Comparison of ENCODE assay signal across 31 cellular contexts in genomic region chr1:100556181-100556580, GRCh38. TPM values are rescaled to one million over a fixed set of nuclear protein-coding genes. Genes with fewer than 3 reads are reported as not detected.
"Had no signal": no experiment of that assay in that cellular context is flagged by ENCODE, and none has a peak within 500 bp of the region (broad histone marks: within the 10 kb centered on the region; RNA-seq: fewer than 3 reads in every experiment).

No MANE protein-coding gene starts in this region.

- ATAC-seq: natural killer cell; psoas muscle; right cardiac atrium; sciatic nerve; stimulated activated memory B cell treated with anti-CD40 and anti-IgM and Interleukin-4, amounts not matched to agents 10 μg/mL and 1 μg/mL and 100 μg/mL, for 72 hours; stimulated activated naive CD8-positive, alpha-beta T cell treated with anti-CD3 and anti-CD28 coated beads, Interleukin-15, amount 100 ng/mL, for 72 hours; stimulated activated naive CD8-positive, alpha-beta T cell treated with anti-CD3 and anti-CD28 coated beads, Interleukin-15, Interleukin-2, amounts not matched to agents 100 U/mL and 50 U/mL, for 24 hours; upper lobe of right lung had no signal

- DNase-seq: natural killer cell; occipital lobe; ovary; posterior cingulate gyrus; psoas muscle; right cardiac atrium; spleen; stimulated activated CD4-positive, alpha-beta T cell treated with anti-CD3 and anti-CD28 coated beads, Interleukin-12 subunit alpha, Interleukin-12 subunit beta, amount 100 ng/mL, for 4 hours; stimulated activated CD4-positive, alpha-beta T cell treated with anti-CD3 and anti-CD28 coated beads, Interleukin-1b, Interleukin-23, amount 100 ng/mL, for 48 hours; stimulated activated CD4-positive, alpha-beta T cell treated with anti-CD3 and anti-CD28 coated beads, Interleukin-4, amount 100 ng/mL, for 1 hour; stimulated activated CD4-positive, alpha-beta T cell treated with anti-CD3 and anti-CD28 coated beads, Interleukin-4, amount 100 ng/mL, for 4 hours; stimulated activated CD8-positive, alpha-beta memory T cell treated with anti-CD3 and anti-CD28 coated beads, Interleukin-4, amount 100 ng/mL, for 48 hours; stimulated activated naive CD4-positive, alpha-beta T cell; stimulated activated naive CD8-positive, alpha-beta T cell treated with anti-CD3 and anti-CD28 coated beads, Interleukin-15, amount 100 ng/mL, for 72 hours; stimulated activated naive CD8-positive, alpha-beta T cell treated with anti-CD3 and anti-CD28 coated beads, Interleukin-15, Interleukin-2, amounts not matched to agents 100 U/mL and 50 U/mL, for 24 hours; substantia nigra; testis; tibial artery; transverse colon; upper lobe of right lung; uterus had no signal

- H3K4me3 ChIP-seq: neural progenitor cell, ovary, psoas muscle, skin epidermis, smooth muscle cell, spleen, suprapubic skin, testis, tibial artery, transverse colon, upper lobe of right lung, uterus had no signal

- H3K36me3 ChIP-seq: ovary, spleen, suprapubic skin, tibial artery, transverse colon, upper lobe of right lung, uterus had no signal

- H3K4me1 Mint-ChIP-seq: natural killer cell; nephron; neural progenitor cell; stimulated activated memory B cell treated with anti-CD40 and anti-IgM and Interleukin-4, amounts not matched to agents 10 μg/mL and 1 μg/mL and 100 μg/mL, for 72 hours; stimulated activated naive CD8-positive, alpha-beta T cell treated with anti-CD3 and anti-CD28 coated beads, Interleukin-15, amount 100 ng/mL, for 72 hours had no signal

- H3K4me3 Mint-ChIP-seq: natural killer cell; nephron; neural progenitor cell; stimulated activated memory B cell treated with anti-CD40 and anti-IgM and Interleukin-4, amounts not matched to agents 10 μg/mL and 1 μg/mL and 100 μg/mL, for 72 hours; stimulated activated naive CD8-positive, alpha-beta T cell treated with anti-CD3 and anti-CD28 coated beads, Interleukin-15, amount 100 ng/mL, for 72 hours; type B pancreatic cell had no signal

- H3K27me3 ChIP-seq: neural progenitor cell, ovary, spleen, suprapubic skin, testis, tibial artery, transverse colon, upper lobe of right lung, uterus had no signal

- H3K79me2 ChIP-seq: parathyroid adenoma had no signal

- H2AFZ ChIP-seq: neural progenitor cell, parathyroid adenoma had no signal

- H3K4me2 ChIP-seq: neural progenitor cell, smooth muscle cell had no signal

- H3K27me3 Mint-ChIP-seq: progenitor cell of endocrine pancreas; stimulated activated naive CD8-positive, alpha-beta T cell treated with anti-CD3 and anti-CD28 coated beads, Interleukin-15, amount 100 ng/mL, for 72 hours had no signal

- H3K27ac Mint-ChIP-seq: natural killer cell; nephron; neural progenitor cell; progenitor cell of endocrine pancreas; stimulated activated memory B cell treated with anti-CD40 and anti-IgM and Interleukin-4, amounts not matched to agents 10 μg/mL and 1 μg/mL and 100 μg/mL, for 72 hours; stimulated activated naive CD8-positive, alpha-beta T cell treated with anti-CD3 and anti-CD28 coated beads, Interleukin-15, amount 100 ng/mL, for 72 hours; type B pancreatic cell had no signal

- H3K4me1 ChIP-seq: neural progenitor cell, parathyroid adenoma, psoas muscle, spleen, suprapubic skin, testis, tibial artery, transverse colon, upper lobe of right lung, uterus had no signal

- H3K9ac ChIP-seq: neural progenitor cell, parathyroid adenoma had no signal

- H3K27ac ChIP-seq: neural progenitor cell, ovary, parathyroid adenoma, psoas muscle, skin epidermis, spleen, suprapubic skin, testis, tibial artery, transverse colon, upper lobe of right lung, uterus had no signal

- H3K9me3 ChIP-seq: ovary, testis had no signal

- H3K36me3 Mint-ChIP-seq: neural progenitor cell, type B pancreatic cell had no signal

RNA-seq across cellular contexts. Expression of gene GPR88, which starts 18.2 kb away (rescaled TPM):
- total RNA-seq: progenitor cell of endocrine pancreas, smooth muscle cell, suprapubic skin, upper lobe of right lung had no signal
- polyA plus RNA-seq: smooth muscle cell had no signal
